In the genomic region with DNA sequence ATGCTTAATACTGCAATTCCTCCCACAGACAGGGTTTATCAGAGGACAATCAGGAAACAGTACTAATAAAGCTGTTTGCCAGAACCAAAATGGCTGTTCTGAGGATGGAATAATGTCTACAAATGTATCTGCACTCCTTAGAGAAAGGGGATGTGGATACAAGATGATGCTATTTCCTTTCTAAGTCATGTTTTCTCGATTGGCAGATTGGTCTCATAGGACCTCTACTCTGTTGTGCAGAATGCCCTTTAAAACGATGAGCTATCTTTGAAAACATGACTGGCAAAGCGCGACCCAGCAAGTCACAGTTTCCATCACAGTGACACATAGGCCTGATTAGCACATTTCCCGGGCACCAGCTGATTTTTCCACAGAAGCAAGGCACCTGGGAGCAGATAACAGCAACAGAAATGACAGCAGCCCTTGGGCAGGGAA, we compare ENCODE assay signal across 12 cellular contexts. TPM values are rescaled to one million over a fixed set of nuclear protein-coding genes. Genes with fewer than 3 reads are reported as not detected.
DNase-seq lines count a peak whose midpoint lies in the region; TF ChIP-seq lines count a peak whose summit lies in the region.
"Had no signal": no experiment of that assay in that cellular context is flagged by ENCODE, and none has a peak within 500 bp of the region (broad histone marks: within the 10 kb centered on the region; RNA-seq: fewer than 3 reads in every experiment).

No MANE protein-coding gene starts in this region.

- no peaks in the 10 kb centered on the region for H3K23me2 ChIP-seq in H9 (ENCODE audit: insufficient read length, low read depth, low read length, poor library complexity, severe bottlenecking)

- no peak overlapping the region for H4K8ac ChIP-seq in H9 (replicated peaks; ENCODE audit: insufficient read length, low read depth, low read length)

- H2AFZ ChIP-seq in H9 (ENCODE audit: low read length): no peak overlapping the region
- H2AFZ ChIP-seq: PC-9 had no signal

- no peaks in the 10 kb centered on the region for H3K79me2 ChIP-seq in H9 (ENCODE audit: insufficient read depth, low read length)

- no peaks in the 10 kb centered on the region for H3K36me3 Mint-ChIP-seq in H9 (ENCODE audit: insufficient read depth in 1 of 3, low read depth in 3 of 3)

- no peaks in the 10 kb centered on the region for H3K9me3 Mint-ChIP-seq in H9

- H3K27ac ChIP-seq in adrenal gland: peak overlapping the region in 2 of 5 donors; percentile 24 to 69
- H3K27ac ChIP-seq in vagina: peak overlapping the region; percentile 54
- H3K27ac ChIP-seq in H9 (ENCODE audit: insufficient read length, low read depth, low read length): no peak overlapping the region
- H3K27ac ChIP-seq: C4-2B, KMS-11, PC-9, WERI-Rb-1 had no signal

- no peak overlapping the region for H3K4ac ChIP-seq in H9 (ENCODE audit: low read depth, low read length)

- no peak overlapping the region for H3K4me3 ChIP-seq in adrenal gland
- H3K4me3 ChIP-seq in vagina: no peak overlapping the region
- H3K4me3 ChIP-seq: PC-9 had no signal

- no peak overlapping the region for H3K14ac ChIP-seq in H9 (ENCODE audit: insufficient read depth, low read length)

- no peak overlapping the region for H3K4me3 Mint-ChIP-seq in H9

- H4K91ac ChIP-seq in H9 (ENCODE audit: insufficient read length, low read depth, low read length): no peak overlapping the region

- H2BK120ac ChIP-seq in H9 (ENCODE audit: low read depth, low read length, poor library complexity, severe bottlenecking): no peak overlapping the region

- H3K56ac ChIP-seq in H9 (ENCODE audit: insufficient read length, low read depth, low read length): no peak overlapping the region

- no peak overlapping the region for H3K27ac Mint-ChIP-seq in H9

- H3K27me3 ChIP-seq in adrenal gland (no peaks in the 10 kb centered on the region), vagina (no peaks in the 10 kb centered on the region), H9 (ENCODE audit: insufficient read depth, low read length) (no peaks in the 10 kb centered on the region)

- no peaks in the 10 kb centered on the region for H3K9me3 ChIP-seq in adrenal gland (replicated peaks in 1 of 3)
- H3K9me3 ChIP-seq in vagina: no peaks in the 10 kb centered on the region
- no peaks in the 10 kb centered on the region for H3K9me3 ChIP-seq in H9 (ENCODE audit: control insufficient read depth, low read depth, low read length)

- no peak overlapping the region for H3K9ac ChIP-seq in H9 (ENCODE audit: extremely low read depth, insufficient read length, low read length)
- H3K9ac ChIP-seq: KMS-11 had no signal

- H3K4me1 Mint-ChIP-seq in H9: peaks cover 5 to 8% of the 10 kb centered on the region in 2 experiments

- H4K20me1 ChIP-seq in H9 (ENCODE audit: control insufficient read depth, insufficient read depth, insufficient read length): no peaks in the 10 kb centered on the region

- DNase-seq in stimulated activated CD4-positive, alpha-beta T cell treated with anti-CD3 and anti-CD28 coated beads, Interleukin-15, amount 100 ng/mL, for 24 hours: peak; percentile 43
- DNase-seq in stimulated activated CD4-positive, alpha-beta T cell treated with anti-CD3 and anti-CD28 coated beads, Interleukin-12 subunit alpha, Interleukin-12 subunit beta, amount 100 ng/mL, for 4 hours: no peak
- peak in 6 of 7 donors; percentile 35 to 84 (median 44) for DNase-seq in adrenal gland
- DNase-seq in lung microvascular endothelial cell (ENCODE audit: low read depth in 2 of 2): peak; percentile 51 to 83
- peak in 1 of 2 donors; percentile 19 for DNase-seq in vagina (ENCODE audit: extremely low spot score in 2 of 2)
- no peak for DNase-seq in DMS53 treated with DMSO at 0.1 percent for 48 hours (lab: John Stamatoyannopoulos, UW; ENCODE audit: unreplicated experiment)
- no peak for DNase-seq in H9
- DNase-seq in NCI-H774 (lab: John Stamatoyannopoulos, UW): no peak
- DNase-seq: PC-9, WERI-Rb-1 had no signal

- H2BK5ac ChIP-seq in H9 (ENCODE audit: insufficient read length, low read length): no peak overlapping the region

- H3K36me3 ChIP-seq in adrenal gland (replicated peaks in 1 of 2) (no peaks in the 10 kb centered on the region), vagina (no peaks in the 10 kb centered on the region)
- H3K36me3 ChIP-seq: WERI-Rb-1 had no signal

- H4K5ac ChIP-seq in H9 (ENCODE audit: insufficient read length, low read depth, low read length): no peak overlapping the region

- TF ChIP-seq CTCF in adrenal gland (IDR thresholded peaks at IDR 0.05): no peak
- no peak for TF ChIP-seq CTCF in vagina (IDR thresholded peaks at IDR 0.05)
- no peak for TF ChIP-seq CTCF in H9 (conservative IDR thresholded peaks at IDR 0.05)

- intact Hi-C loops in adrenal gland (cut with DNase I) (loop anchor here (5.0 to 10.0 kb wide), 2 partner anchors 224 to 342 kb away; no protein-coding TSS in a partner anchor), vagina (cut with DNase I) (loop anchor here (5.0 to 10.0 kb wide), 2 partner anchors 284 to 342 kb away; no protein-coding TSS in a partner anchor)

- H3K4me1 ChIP-seq in adrenal gland (replicated peaks in 1 of 2) (peaks cover 0 to 8% of the 10 kb centered on the region in 2 donors), vagina (peaks cover 21% of the 10 kb centered on the region), H9 (ENCODE audit: insufficient read depth, low read length) (no peaks in the 10 kb centered on the region)

- H2BK15ac ChIP-seq in H9 (ENCODE audit: low read depth, low read length): no peak overlapping the region

- H3K18ac ChIP-seq in H9 (ENCODE audit: insufficient read length, low read depth, low read length): no peak overlapping the region

- no peaks in the 10 kb centered on the region for H3K79me1 ChIP-seq in H9 (ENCODE audit: insufficient read depth, low read depth, low read length, poor library complexity, severe bottlenecking)

- H2BK12ac ChIP-seq in H9 (ENCODE audit: insufficient read length, low read depth, low read length): no peak overlapping the region

- TF ChIP-seq POLR2A in adrenal gland (IDR thresholded peaks at IDR 0.05) (no peak), vagina (IDR thresholded peaks at IDR 0.05) (no peak)

- no peak overlapping the region for H2BK20ac ChIP-seq in H9 (ENCODE audit: low read depth, low read length, poor library complexity, severe bottlenecking)

- 74 to 97% (median 75%) methylated on average over 5 of the region's 5 CpGs for WGBS in adrenal gland, 4 donors
- WGBS in H9 (ENCODE audit: extremely low coverage, insufficient read length, low lambda C conversion rate): no CpG with 5 or more reads among the region's 5 CpGs

- no peak overlapping the region for H2AK5ac ChIP-seq in H9 (ENCODE audit: insufficient read length, low read length)

- H3K23ac ChIP-seq in H9 (ENCODE audit: insufficient read length, low read depth, low read length): no peak overlapping the region

- H3K4me2 ChIP-seq in H9 (ENCODE audit: insufficient read depth, insufficient read length, low read length): no peak overlapping the region
- H3K4me2 ChIP-seq: KMS-11, PC-9 had no signal

- no peak overlapping the region for H3T11ph ChIP-seq in H9 (ENCODE audit: low read length)

- H3K27me3 Mint-ChIP-seq in H9 (ENCODE audit: low read depth): no peaks in the 10 kb centered on the region

RNA-seq across cellular contexts. Expression of gene AOPEP, which starts 54.0 kb away (rescaled TPM):
- total RNA-seq in adrenal gland (10 to 100 TPM; 49.1 to 99.6 (median 71.6) TPM), lung microvascular endothelial cell (22.0 and 33.9 TPM in 2 replicates), vagina (305 TPM), H9 (2021) (15.0 and 15.2 TPM in 2 replicates)
- polyA plus RNA-seq in adrenal gland: 10 to 100 TPM; 31.0 to 95.1 (median 77.8) TPM

Comparison
In these comparisons a context has a peak if more than half of its experiments do, and no peak if none do; other contexts are left out.
1. DNase-seq: peak in stimulated activated CD4-positive, alpha-beta T cell treated with anti-CD3 and anti-CD28 coated beads, Interleukin-15, amount 100 ng/mL, for 24 hours (single experiment), adrenal gland (6 of 7) and lung microvascular endothelial cell (2 of 2); none in stimulated activated CD4-positive, alpha-beta T cell treated with anti-CD3 and anti-CD28 coated beads, Interleukin-12 subunit alpha, Interleukin-12 subunit beta, amount 100 ng/mL, for 4 hours (single experiment), DMS53 treated with DMSO at 0.1 percent for 48 hours (single experiment), H9 (single experiment) and NCI-H774 (single experiment).